1 cellular context compared by ENCODE assay signal in genomic region chr5:158590936-158591863, GRCh38.
A peak's percentile ranks its signal among the peaks of the same experiment; 100 is the strongest.
TF ChIP-seq lines count a peak whose summit lies in the region.

No MANE protein-coding gene starts in this region.

TF ChIP-seq in HEK293, 187 proteins besides CTCF, POLR2A, EP300 and RAD21 (continued from another document):
- TF ChIP-seq REST (tag by site-specific recombination; IDR thresholded peaks at IDR 0.05) (peak; percentile 88), TSHZ1 (tag by site-specific recombination; IDR thresholded peaks at IDR 0.05; ENCODE audit: borderline replicate concordance) (no peak), EGR2 (tag by site-specific recombination; IDR thresholded peaks at IDR 0.05; ENCODE audit: low read depth) (peak; percentile 41), KLF10 (tag by site-specific recombination; IDR thresholded peaks at IDR 0.05) (no peak; the same call in 1 of the 2 replicates), SCRT1 (tag by site-specific recombination; IDR thresholded peaks at IDR 0.05; ENCODE audit: borderline replicate concordance) (no peak), ZFP69B (tag by site-specific recombination; IDR thresholded peaks at IDR 0.05) (no peak), ZBTB21 (tag by site-specific recombination; IDR thresholded peaks at IDR 0.05) (peak; percentile 40), ZNF211 (tag by site-specific recombination; IDR thresholded peaks at IDR 0.05; ENCODE audit: low read depth) (no peak), ZNF112 (tag by site-specific recombination; IDR thresholded peaks at IDR 0.05) (no peak), ZNF660 (tag by site-specific recombination; IDR thresholded peaks at IDR 0.05) (0 out of 2 replicates have a peak, but pooled peaks have one; percentile 15), ZNF624 (tag by site-specific recombination; IDR thresholded peaks at IDR 0.05) (no peak), ZNF169 (tag by site-specific recombination; IDR thresholded peaks at IDR 0.05) (no peak), GFI1B (tag by site-specific recombination; IDR thresholded peaks at IDR 0.05) (peak; percentile 95), ZBTB44 (tag by site-specific recombination; IDR thresholded peaks at IDR 0.05) (0 out of 2 replicates have a peak, but pooled peaks have one; percentile 4), ZNF146 (tag by site-specific recombination; IDR thresholded peaks at IDR 0.05) (no peak), ZNF121 (tag by site-specific recombination; IDR thresholded peaks at IDR 0.05) (no peak), MZF1 (tag by site-specific recombination; IDR thresholded peaks at IDR 0.05; ENCODE audit: borderline replicate concordance) (peak; percentile 90; the same call in 1 of the 2 replicates), ZNF629 (tag by site-specific recombination; IDR thresholded peaks at IDR 0.05) (peak; percentile 83)
